7 cellular contexts compared by ENCODE assay signal in the genomic region with DNA sequence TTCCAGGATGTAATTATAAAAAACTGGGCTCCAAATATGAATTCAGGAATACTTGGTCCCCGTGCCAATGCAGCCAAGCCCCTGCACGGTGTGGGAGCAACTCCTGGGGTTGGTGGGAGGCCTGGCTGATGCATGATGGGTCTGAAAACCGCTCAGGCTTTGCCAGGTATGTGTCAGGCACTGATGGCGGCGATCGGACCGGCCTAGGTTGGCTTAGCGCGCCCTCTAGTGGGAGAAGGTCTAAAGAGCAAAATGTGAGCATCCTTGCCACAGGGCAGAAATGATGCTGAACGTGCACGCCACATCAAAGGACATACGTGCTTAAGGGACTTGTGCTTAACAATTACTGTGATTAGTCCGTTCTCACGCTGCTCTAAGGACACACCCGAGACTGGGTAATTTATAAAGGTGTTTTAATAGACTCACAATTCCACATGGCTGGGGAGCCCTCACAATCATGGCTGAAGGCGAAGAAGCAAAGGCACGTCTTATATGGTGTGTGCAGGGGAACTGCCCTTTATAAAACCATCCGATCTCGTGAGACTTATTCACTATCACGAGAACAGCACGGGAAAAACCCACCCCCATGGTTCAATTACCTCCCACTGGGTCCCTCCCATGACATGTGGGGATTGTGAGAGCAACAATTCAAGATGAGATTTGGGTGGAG.
A peak's percentile ranks its signal among the peaks of the same experiment; 100 is the strongest.
DNase-seq lines count a peak whose midpoint lies in the region; ATAC-seq and TF ChIP-seq lines count a peak whose summit lies in the region.
"Not testable (repeated sequence)": the region's sequence is repeated elsewhere in the genome, so short reads cannot be mapped to it uniquely, and the experiment has no call there.

No MANE protein-coding gene starts in this region.

- not testable (repeated sequence) for H3K27ac ChIP-seq in RWPE1

- H3K27me3 Mint-ChIP-seq in osteocyte (ENCODE audit: unreplicated experiment), result peaks cover 23% of the 10 kb centered on the region

- in situ Hi-C loops in astrocyte of the cerebellum (cut with HindIII; ENCODE audit: low sequenced_read_pairs), result not testable (repeated sequence)

- not testable (repeated sequence) for H3K36me3 Mint-ChIP-seq in osteocyte (ENCODE audit: unreplicated experiment)

- H3K4me3 Mint-ChIP-seq in osteocyte (ENCODE audit: unreplicated experiment), result not testable (repeated sequence)

- POLR2A ChIA-PET in RWPE1 (lab: Yijun Ruan, JAX; ENCODE audit: low non-redundant PET), result not testable (repeated sequence)

- CTCF ChIA-PET in RWPE1 (lab: Yijun Ruan, JAX), result not testable (repeated sequence)

- not testable (repeated sequence) for H3K27ac Mint-ChIP-seq in osteocyte (ENCODE audit: unreplicated experiment)

- not testable (repeated sequence) for H3K4me1 Mint-ChIP-seq in osteocyte (ENCODE audit: unreplicated experiment)

- H3K9me3 Mint-ChIP-seq in osteocyte (ENCODE audit: unreplicated experiment), result not testable (repeated sequence)

- ATAC-seq in GM18909 (IDR thresholded peaks at IDR 0.05; ENCODE audit: poor library complexity, unreplicated experiment) (peak; percentile 56), Right ventricle myocardium superior (ENCODE audit: poor library complexity) (peak; percentile 95)

- DNase-seq in RWPE1 (ENCODE audit: low spot score); astrocyte of the cerebellum (ENCODE audit: low read depth); osteocyte (ENCODE audit: extremely low spot score, unreplicated experiment): not testable (repeated sequence)
- DNase-seq in activated CD8-positive, alpha-beta memory T cell treated with anti-CD3 and anti-CD28 coated beads for 4 hours (ENCODE audit: low read depth in 2 of 2), result peak; percentile 11 to 52
- peak; percentile 54 for DNase-seq in Right ventricle myocardium superior
- peak; percentile 36 for DNase-seq in stimulated activated CD8-positive, alpha-beta memory T cell treated with anti-CD3 and anti-CD28 coated beads, Interleukin-15, amount 100 ng/mL, for 24 hours (ENCODE audit: low read depth)

- intact Hi-C loops in Right ventricle myocardium superior (cut with DNase I), result not testable (repeated sequence)

- peak; percentile 15; the same call in 1 of the 2 replicates for TF ChIP-seq CTCF in RWPE1 (conservative IDR thresholded peaks at IDR 0.05; ENCODE audit: low read depth)
- TF ChIP-seq CTCF in astrocyte of the cerebellum (IDR thresholded peaks at IDR 0.05; ENCODE audit: low read depth, low read length, missing control alignments), result peak; percentile 35
- TF ChIP-seq CTCF in osteocyte (IDR thresholded peaks at IDR 0.05), result peak; percentile 12

- H3K4me3 ChIP-seq in astrocyte of the cerebellum (ENCODE audit: low read depth, low read length), result not testable (repeated sequence)
